Comparison of ENCODE assay signal across 1 cellular context in the genomic region with DNA sequence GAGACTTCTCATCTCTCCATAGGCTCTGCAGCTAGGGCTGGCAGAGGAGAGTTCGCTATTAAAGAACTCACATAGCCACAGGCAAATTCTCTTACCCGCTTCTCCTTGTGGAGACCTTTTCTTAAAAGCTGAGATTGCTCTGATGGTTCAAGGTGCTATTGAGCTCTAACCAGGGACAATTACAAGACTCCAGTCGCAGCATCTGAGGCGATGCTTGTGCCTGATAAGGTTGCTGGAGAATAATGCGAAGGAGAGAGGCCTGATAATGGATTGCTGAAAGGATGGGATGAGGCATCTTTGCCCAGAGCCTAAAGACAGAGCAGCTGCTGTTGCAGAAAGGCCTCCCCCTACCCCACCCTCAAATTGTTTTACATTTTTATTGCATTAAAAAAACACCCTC.
TF ChIP-seq lines count a peak whose summit lies in the region.

No MANE protein-coding gene starts in this region.

TF ChIP-seq in GM23338, 12 proteins besides CTCF, POLR2A, EP300 and RAD21 (continued from another document):
- TF ChIP-seq ZNF462 (CRISPR knock-in tag; IDR thresholded peaks at IDR 0.05), result no peak
- TF ChIP-seq STAT1 (IDR thresholded peaks at IDR 0.05; ENCODE audit: unreplicated experiment), result no peak
- TF ChIP-seq REST (IDR thresholded peaks at IDR 0.05; ENCODE audit: unreplicated experiment), result no peak
- TF ChIP-seq CREB1 (CRISPR knock-in tag; IDR thresholded peaks at IDR 0.05; ENCODE audit: low read depth), result no peak
- TF ChIP-seq, protein P1, sequence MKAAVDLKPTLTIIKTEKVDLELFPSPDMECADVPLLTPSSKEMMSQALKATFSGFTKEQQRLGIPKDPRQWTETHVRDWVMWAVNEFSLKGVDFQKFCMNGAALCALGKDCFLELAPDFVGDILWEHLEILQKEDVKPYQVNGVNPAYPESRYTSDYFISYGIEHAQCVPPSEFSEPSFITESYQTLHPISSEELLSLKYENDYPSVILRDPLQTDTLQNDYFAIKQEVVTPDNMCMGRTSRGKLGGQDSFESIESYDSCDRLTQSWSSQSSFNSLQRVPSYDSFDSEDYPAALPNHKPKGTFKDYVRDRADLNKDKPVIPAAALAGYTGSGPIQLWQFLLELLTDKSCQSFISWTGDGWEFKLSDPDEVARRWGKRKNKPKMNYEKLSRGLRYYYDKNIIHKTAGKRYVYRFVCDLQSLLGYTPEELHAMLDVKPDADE (IDR thresholded peaks at IDR 0.05), result no peak
- no peak for TF ChIP-seq EZH2 (IDR thresholded peaks at IDR 0.05; ENCODE audit: low read depth, unreplicated experiment)
